In genomic region chr7:131383417-131383816, GRCh38 we compare ENCODE assay signal across 1 cellular context.
TF ChIP-seq lines count a peak whose summit lies in the region.

No MANE protein-coding gene starts in this region.

TF ChIP-seq in HepG2, 621 proteins besides CTCF, POLR2A, EP300 and RAD21:
- TF ChIP-seq ATF7 (IDR thresholded peaks at IDR 0.05) (peak; percentile 39; the same call in 1 of the 2 replicates), ATF7 (CRISPR knock-in tag; IDR thresholded peaks at IDR 0.05) (no peak), GABPB1 (CRISPR knock-in tag; IDR thresholded peaks at IDR 0.05) (no peak)
